9 cellular contexts compared by ENCODE assay signal in genomic region chr22:38941488-38941987, GRCh38. TPM values are rescaled to one million over a fixed set of nuclear protein-coding genes. Genes with fewer than 3 reads are reported as not detected.
DNase-seq lines count a peak whose midpoint lies in the region; ATAC-seq and TF ChIP-seq lines count a peak whose summit lies in the region.
"Had no signal": no experiment of that assay in that cellular context is flagged by ENCODE, and none has a peak within 500 bp of the region (broad histone marks: within the 10 kb centered on the region; RNA-seq: fewer than 3 reads in every experiment).

No MANE protein-coding gene starts in this region.

- H3K27me3 Mint-ChIP-seq in activated T-helper 17 cell treated with anti-CD3 and anti-CD28 coated beads, Interleukin-2, amount 50 U/mL, for 72 hours, result peaks cover 33% of the 10 kb centered on the region

- no peaks in the 10 kb centered on the region for H3K36me3 Mint-ChIP-seq in activated T-helper 17 cell treated with anti-CD3 and anti-CD28 coated beads, Interleukin-2, amount 50 U/mL, for 72 hours (ENCODE audit: low read depth)

- no peaks in the 10 kb centered on the region for H3K4me1 ChIP-seq in left ventricle myocardium inferior

- DNase-seq in left ventricle myocardium superior (no peak), left ventricle myocardium inferior (no peak), NCI-H510A treated with DMSO at 0.1 percent for 48 hours (lab: John Stamatoyannopoulos, UW) (no peak), NCI-H510A (lab: John Stamatoyannopoulos, UW) (no peak), NCI-H2171 treated with DMSO at 0.1 percent for 48 hours (lab: John Stamatoyannopoulos, UW) (no peak)
- DNase-seq in stimulated activated CD4-positive, alpha-beta T cell treated with anti-CD3 and anti-CD28 coated beads, Interleukin-4, amount 100 ng/mL, for 4 hours, result peak; percentile 59 to 85

- peak overlapping the region; percentile 63 for H3K4me3 Mint-ChIP-seq in activated T-helper 17 cell treated with anti-CD3 and anti-CD28 coated beads, Interleukin-2, amount 50 U/mL, for 72 hours

- H3K27ac Mint-ChIP-seq in activated T-helper 17 cell treated with anti-CD3 and anti-CD28 coated beads, Interleukin-2, amount 50 U/mL, for 72 hours, result peak overlapping the region; percentile 88

- TF ChIP-seq CTCF in left ventricle myocardium inferior (IDR thresholded peaks at IDR 0.05; ENCODE audit: borderline replicate concordance), result no peak

- H3K4me1 Mint-ChIP-seq in activated T-helper 17 cell treated with anti-CD3 and anti-CD28 coated beads, Interleukin-2, amount 50 U/mL, for 72 hours, result peaks cover 30% of the 10 kb centered on the region

- no peaks in the 10 kb centered on the region for H3K9me3 Mint-ChIP-seq in activated T-helper 17 cell treated with anti-CD3 and anti-CD28 coated beads, Interleukin-2, amount 50 U/mL, for 72 hours

- no peaks in the 10 kb centered on the region for H3K9me3 ChIP-seq in left ventricle myocardium inferior (replicated peaks)

- H3K27ac ChIP-seq in left ventricle myocardium inferior (replicated peaks), result no peak overlapping the region

- intact Hi-C loops in left ventricle myocardium superior (cut with micrococcal nuclease), result no loop called here
- intact Hi-C loops in left ventricle myocardium inferior (cut with micrococcal nuclease), result no loop called here

- ATAC-seq in left ventricle myocardium superior (peak; percentile 33), HG03521 (IDR thresholded peaks at IDR 0.05; ENCODE audit: unreplicated experiment) (peak; percentile 60)
- ATAC-seq in activated T-helper 17 cell treated with anti-CD3 and anti-CD28 coated beads, Interleukin-2, amount 50 U/mL, for 72 hours (replicated peaks), result peak; percentile 89

- H3K27me3 ChIP-seq in left ventricle myocardium inferior (ENCODE audit: low read depth), result peaks cover 48% of the 10 kb centered on the region

- H3K4me3 ChIP-seq in left ventricle myocardium inferior, result no peak overlapping the region

- H3K36me3 ChIP-seq in left ventricle myocardium inferior, result no peaks in the 10 kb centered on the region

RNA-seq across cellular contexts. Expression of gene APOBEC3A, which starts 15.9 kb away (rescaled TPM):
- 0.82 TPM for total RNA-seq in left ventricle myocardium superior
- total RNA-seq in left ventricle myocardium inferior, result 0.41 TPM
- not detected for total RNA-seq in activated T-helper 17 cell treated with anti-CD3 and anti-CD28 coated beads, Interleukin-2, amount 50 U/mL, for 72 hours
- total RNA-seq: T-helper 1 cell treated with Interleukin-12 subunit alpha and Interleukin-12 subunit beta and Interleukin-4 antibody, amounts not matched to agents 30 ng/mL and 1 ng/mL, for 36 hours had no signal

RNA-seq across cellular contexts. Expression of gene APOBEC3B, which starts 40.6 kb away (rescaled TPM):
- 0.55 TPM for total RNA-seq in left ventricle myocardium superior
- 0.52 TPM for total RNA-seq in left ventricle myocardium inferior
- 10 to 100 TPM in 1 of 2 donors, 1 to 10 TPM in 1; 9.2 to 33.6 TPM for total RNA-seq in activated T-helper 17 cell treated with anti-CD3 and anti-CD28 coated beads, Interleukin-2, amount 50 U/mL, for 72 hours

Comparison
In these comparisons a context has a peak if more than half of its experiments do, and no peak if none do; other contexts are left out.
1. ATAC-seq: peak in every context shown above with its lines; median percentile 89 in activated T-helper 17 cell treated with anti-CD3 and anti-CD28 coated beads, Interleukin-2, amount 50 U/mL, for 72 hours; 60 in HG03521; 33 in left ventricle myocardium superior.
2. DNase-seq: peak in stimulated activated CD4-positive, alpha-beta T cell treated with anti-CD3 and anti-CD28 coated beads, Interleukin-4, amount 100 ng/mL, for 4 hours (2 of 2); none in left ventricle myocardium superior (single experiment), left ventricle myocardium inferior (single experiment), NCI-H510A treated with DMSO at 0.1 percent for 48 hours (single experiment), NCI-H510A (single experiment) and NCI-H2171 treated with DMSO at 0.1 percent for 48 hours (single experiment).